ENCODE assay signal across 8 cellular contexts in genomic region chr1:87333692-87334347, GRCh38. TPM values are rescaled to one million over a fixed set of nuclear protein-coding genes. Genes with fewer than 3 reads are reported as not detected.
DNase-seq lines count a peak whose midpoint lies in the region; ATAC-seq, FAIRE-seq and TF ChIP-seq lines count a peak whose summit lies in the region.

No MANE protein-coding gene starts in this region.

- H3K36me3 Mint-ChIP-seq in activated naive CD4-positive, alpha-beta T cell treated with anti-CD3 and anti-CD28 coated beads, Interleukin-2, amount 10 ng/mL, durations not matched to agents 7 days and 5 days, result peaks cover 42% of the 10 kb centered on the region

- H3K9me2 ChIP-seq in SU-DHL-6 (replicated peaks; ENCODE audit: insufficient read depth, low read length), result no peaks in the 10 kb centered on the region

- H3K4me3 Mint-ChIP-seq in activated naive CD4-positive, alpha-beta T cell treated with anti-CD3 and anti-CD28 coated beads, Interleukin-2, amount 10 ng/mL, durations not matched to agents 7 days and 5 days, result peak overlapping the region; percentile 84

- no peak for TF ChIP-seq CTCF in SU-DHL-6 (IDR thresholded peaks at IDR 0.05; ENCODE audit: insufficient read depth, low read length, poor library complexity, severe bottlenecking)
- no peak for TF ChIP-seq CTCF in fibroblast of lung (conservative IDR thresholded peaks at IDR 0.05 in 1 of 2, IDR thresholded peaks at IDR 0.05 in 1 of 2; ENCODE audit: low read depth in 1 of 2, low read length in 2 of 2)

- CTCF ChIA-PET in activated naive CD4-positive, alpha-beta T cell treated with anti-CD3 and anti-CD28 coated beads, Interleukin-2, amount 10 ng/mL, durations not matched to agents 7 days and 5 days (lab: Charles Lee), result interaction anchor here (0.6 to 2.2 kb wide), 2 partner anchors 8 to 905 kb away, joined by 3 to 8 read pairs; no protein-coding TSS in a partner anchor

- H3K9me3 Mint-ChIP-seq in activated naive CD4-positive, alpha-beta T cell treated with anti-CD3 and anti-CD28 coated beads, Interleukin-2, amount 10 ng/mL, durations not matched to agents 7 days and 5 days, result no peaks in the 10 kb centered on the region

- 54 to 80% (median 69%) methylated on average over 10 of the region's 10 CpGs for WGBS in small intestine, 3 donors

- DNase-seq in activated naive CD4-positive, alpha-beta T cell treated with anti-CD3 and anti-CD28 coated beads, Interleukin-2, amount 10 ng/mL, durations not matched to agents 7 days and 5 days, result no peak
- DNase-seq in activated naive CD4-positive, alpha-beta T cell treated with Interleukin-2 at 50 U/mL for 16 hours, result no peak
- DNase-seq in fibroblast of lung (ENCODE audit: low read depth in 2 of 2) (peak; percentile 44 to 56), small intestine (peak; percentile 31), anterior cingulate cortex (lab: John Stamatoyannopoulos, UW) (no peak), urothelium cell line (ENCODE audit: low spot score) (no peak)

- H3K79me2 ChIP-seq in SU-DHL-6 (ENCODE audit: insufficient read depth, low read length), result peaks cover 96% of the 10 kb centered on the region
- peaks cover 92% of the 10 kb centered on the region for H3K79me2 ChIP-seq in fibroblast of lung (ENCODE audit: control insufficient read depth, insufficient read depth, low read length)

- no peak for ATAC-seq in GM21367 (IDR thresholded peaks at IDR 0.05; ENCODE audit: unreplicated experiment)

- H3K4me3 ChIP-seq in SU-DHL-6 (ENCODE audit: insufficient read depth, low read length, poor library complexity, severe bottlenecking) (peak overlapping the region; percentile 97), fibroblast of lung (replicated peaks in 1 of 4; ENCODE audit: control extremely low read depth in 1 of 4, insufficient read depth in 1 of 4, low read depth in 3 of 4, low read length in 4 of 4) (peak overlapping the region; percentile 75 to 87 (median 82)), small intestine (ENCODE audit: low read depth in 1 of 2, low read length in 2 of 2) (peak overlapping the region in 1 of 2 donors; percentile 88)

- peaks cover 69% of the 10 kb centered on the region for H3K4me1 Mint-ChIP-seq in activated naive CD4-positive, alpha-beta T cell treated with anti-CD3 and anti-CD28 coated beads, Interleukin-2, amount 10 ng/mL, durations not matched to agents 7 days and 5 days

- peaks cover 68% of the 10 kb centered on the region for H3F3A ChIP-seq in SU-DHL-6 (ENCODE audit: insufficient read depth)

- no peaks in the 10 kb centered on the region for H3K27me3 ChIP-seq in SU-DHL-6 (ENCODE audit: low read length)
- no peaks in the 10 kb centered on the region for H3K27me3 ChIP-seq in fibroblast of lung (ENCODE audit: control insufficient read depth, insufficient read depth, low read length)
- H3K27me3 ChIP-seq in small intestine (ENCODE audit: control insufficient read depth in 2 of 2, insufficient read depth in 2 of 2, low read length in 2 of 2), result no peaks in the 10 kb centered on the region

- H4K20me1 ChIP-seq in SU-DHL-6 (ENCODE audit: low read depth, low read length), result peaks cover 32% of the 10 kb centered on the region
- H4K20me1 ChIP-seq in fibroblast of lung (ENCODE audit: control insufficient read depth, extremely low read depth, insufficient read depth, low read length), result peaks cover 2% of the 10 kb centered on the region

- H3K36me3 ChIP-seq in SU-DHL-6 (ENCODE audit: low read length), result peaks cover 71% of the 10 kb centered on the region
- no peaks in the 10 kb centered on the region for H3K36me3 ChIP-seq in fibroblast of lung (ENCODE audit: control insufficient read depth, insufficient read depth, low read length)
- H3K36me3 ChIP-seq in small intestine (ENCODE audit: control insufficient read depth in 2 of 2, insufficient read depth in 2 of 2, low read length in 2 of 2), result peaks cover 0 to 2% of the 10 kb centered on the region in 2 donors

- H3K27ac ChIP-seq in SU-DHL-6 (ENCODE audit: low read depth, low read length) (peak overlapping the region; percentile 89), fibroblast of lung (ENCODE audit: insufficient read depth, low read length) (peak overlapping the region; percentile 78), small intestine (ENCODE audit: low read depth in 1 of 2, low read length in 1 of 2) (peak overlapping the region; percentile 51 to 52)

- H3K9me3 ChIP-seq in SU-DHL-6 (ENCODE audit: insufficient read depth, low read length) (no peaks in the 10 kb centered on the region), fibroblast of lung (ENCODE audit: control insufficient read depth, insufficient read depth, low read depth, low read length) (no peaks in the 10 kb centered on the region), small intestine (ENCODE audit: control insufficient read depth, low read depth) (no peaks in the 10 kb centered on the region)

- H3K4me1 ChIP-seq in fibroblast of lung (ENCODE audit: control insufficient read depth, extremely low read depth, insufficient read depth, low read length) (peaks cover 2% of the 10 kb centered on the region), small intestine (ENCODE audit: control insufficient read depth in 2 of 2, insufficient read depth in 1 of 2, low read depth in 1 of 2, low read length in 1 of 2) (peaks cover 4 to 15% of the 10 kb centered on the region in 2 donors)

- H3K9ac ChIP-seq in SU-DHL-6 (ENCODE audit: low read length) (peak overlapping the region; percentile 98), fibroblast of lung (ENCODE audit: insufficient read depth, low read length) (no peak overlapping the region)

- H3K27ac Mint-ChIP-seq in activated naive CD4-positive, alpha-beta T cell treated with anti-CD3 and anti-CD28 coated beads, Interleukin-2, amount 10 ng/mL, durations not matched to agents 7 days and 5 days, result peak overlapping the region; percentile 91

- H2AFZ ChIP-seq in SU-DHL-6 (ENCODE audit: low read depth, low read length, severe bottlenecking), result no peak overlapping the region
- no peak overlapping the region for H2AFZ ChIP-seq in fibroblast of lung (ENCODE audit: low read length)

- FAIRE-seq in small intestine (lab: Jason Lieb, UNC), result no peak
- FAIRE-seq in urothelium cell line (lab: Jason Lieb, UNC), result no peak

- H3K27me3 Mint-ChIP-seq in activated naive CD4-positive, alpha-beta T cell treated with anti-CD3 and anti-CD28 coated beads, Interleukin-2, amount 10 ng/mL, durations not matched to agents 7 days and 5 days, result peaks cover 17% of the 10 kb centered on the region

- peak overlapping the region; percentile 88 for H3K4me2 ChIP-seq in SU-DHL-6 (ENCODE audit: low read depth, low read length, poor library complexity, severe bottlenecking)
- peak overlapping the region; percentile 100 for H3K4me2 ChIP-seq in fibroblast of lung (ENCODE audit: extremely low read depth, insufficient read depth, low read length)

RNA-seq across cellular contexts. Expression of gene LMO4, which starts 5.1 kb away (rescaled TPM):
- 54.4 and 61.9 TPM in 2 replicates for total RNA-seq in fibroblast of lung
- polyA plus RNA-seq in fibroblast of lung (91.4 and 101 TPM in 2 replicates), small intestine (100 to 1,000 TPM in 2 of 3 donors, 10 to 100 TPM in 1; 66.4 to 162 (median 119) TPM)
- 65.2 and 72.5 TPM in 2 replicates for polyA plus RNA-seq in fibroblast of lung (2012)
- 35.6 and 41.9 TPM in 2 replicates for polyA minus RNA-seq in fibroblast of lung (ENCODE audit: low replicate concordance)

Comparison
In these comparisons a context has a peak if more than half of its experiments do, and no peak if none do; other contexts are left out.
1. DNase-seq: peak in fibroblast of lung (2 of 2) and small intestine (single experiment); none in activated naive CD4-positive, alpha-beta T cell treated with anti-CD3 and anti-CD28 coated beads, Interleukin-2, amount 10 ng/mL, durations not matched to agents 7 days and 5 days (single experiment), activated naive CD4-positive, alpha-beta T cell treated with Interleukin-2 at 50 U/mL for 16 hours (single experiment), anterior cingulate cortex (0 of 58) and urothelium cell line (single experiment).
2. Peak in every context shown above with its lines, with median percentiles within 50 percentile points of each other: H3K27ac ChIP-seq.